ENCODE assay signal across 23 cellular contexts in the genomic region with DNA sequence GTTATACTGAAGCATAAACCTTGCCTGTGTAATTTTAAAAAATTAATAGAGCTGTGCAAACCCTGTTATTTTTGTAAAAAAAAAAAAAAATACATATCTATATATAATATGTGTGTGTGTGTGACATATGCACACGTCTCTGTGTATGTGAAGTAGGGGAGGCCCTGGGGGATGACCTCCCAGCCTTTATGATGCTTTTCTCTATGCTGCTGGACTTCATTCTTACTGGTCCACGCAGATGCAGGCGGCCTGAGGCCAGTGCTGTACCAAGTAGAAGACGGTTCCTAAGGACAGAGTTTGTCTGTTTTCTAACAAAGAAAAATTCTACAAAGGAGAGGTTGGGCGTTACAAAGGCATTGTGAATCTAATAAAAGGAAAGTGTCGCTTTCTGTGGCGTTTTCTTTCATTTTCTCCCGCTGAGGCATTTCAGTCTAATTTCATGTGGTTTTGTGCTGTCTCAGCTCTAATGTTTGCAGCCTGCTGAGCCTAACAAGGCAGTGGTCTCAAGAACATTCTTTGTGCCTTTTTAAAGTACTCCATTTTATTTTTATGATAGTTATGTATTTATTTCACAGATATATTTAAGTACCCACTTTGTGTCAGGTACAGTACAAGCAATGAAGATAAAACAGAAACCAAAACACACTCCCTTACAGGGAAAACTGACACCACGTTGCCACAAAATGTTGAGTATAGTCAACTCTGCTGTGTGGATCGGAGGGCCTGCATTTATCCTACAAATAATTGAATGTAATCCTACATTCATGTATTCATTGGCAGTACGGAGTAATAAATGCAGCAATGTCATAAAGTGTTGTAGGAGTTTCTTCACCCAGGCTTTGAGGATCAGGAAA.
DNase-seq lines count a peak whose midpoint lies in the region; ATAC-seq and TF ChIP-seq lines count a peak whose summit lies in the region.
"Had no signal": no experiment of that assay in that cellular context is flagged by ENCODE, and none has a peak within 500 bp of the region (broad histone marks: within the 10 kb centered on the region; RNA-seq: fewer than 3 reads in every experiment).

No MANE protein-coding gene starts in this region.

- H3K27ac ChIP-seq in KOPT-K1 (ENCODE audit: low read depth, low read length, poor library complexity, severe bottlenecking), result peak overlapping the region; percentile 64
- no peak overlapping the region for H3K27ac ChIP-seq in CD4-positive, alpha-beta T cell (ENCODE audit: low read depth, low read length)
- H3K27ac ChIP-seq: 22Rv1, epithelial cell of prostate, foreskin keratinocyte had no signal

- H3K27ac Mint-ChIP-seq in activated T-helper 17 cell treated with anti-CD3 and anti-CD28 coated beads, Interleukin-2, amount 50 U/mL, for 72 hours, result peak overlapping the region; percentile 51
- H3K27ac Mint-ChIP-seq in immature natural killer cell (peak overlapping the region in 1 of 6 donors; percentile 14), osteocyte (ENCODE audit: unreplicated experiment) (no peak overlapping the region)
- H3K27ac Mint-ChIP-seq in CD4-positive, alpha-beta T cell, result no peak overlapping the region
- H3K27ac Mint-ChIP-seq: dendritic cell treated with granulocyte-macrophage colony-stimulating factor and Interleukin-4, amounts not matched to agents 40 ng/mL and 50 ng/mL, for 4 days; IgD-negative memory B cell; WTC11 had no signal

- intact Hi-C loops in CD4-positive, alpha-beta T cell (cut with DNase I, micrococcal nuclease), result loop anchor here in 1 of 2 experiments (10.0 kb wide), 1 partner anchor 545 kb away; no protein-coding TSS in a partner anchor

- DNase-seq in NCI-H146 (lab: John Stamatoyannopoulos, UW) (peak; percentile 10), NCI-H146 treated with DMSO at 0.1 percent for 48 hours (lab: John Stamatoyannopoulos, UW; ENCODE audit: unreplicated experiment) (no peak), immature natural killer cell (no peak), inferior parietal cortex (ENCODE audit: extremely low spot score) (no peak), osteocyte (ENCODE audit: extremely low spot score, unreplicated experiment) (no peak)
- DNase-seq in CD4-positive, alpha-beta T cell, result no peak
- DNase-seq: AML-193; Calu3; foreskin keratinocyte; hypothalamus; kidney; mammary epithelial cell; NCI-H2171 treated with DMSO at 0.1 percent for 48 hours; NCI-H774; PC-3; stimulated activated CD4-positive, alpha-beta T cell treated with anti-CD3 and anti-CD28 coated beads, Interleukin-2, amount 100 ng/mL, for 24 hours had no signal

- POLR2A ChIA-PET in CD4-positive, alpha-beta T cell (lab: Charles Lee), result no interaction called here

- H3K4me1 Mint-ChIP-seq in activated T-helper 17 cell treated with anti-CD3 and anti-CD28 coated beads, Interleukin-2, amount 50 U/mL, for 72 hours, result no peaks in the 10 kb centered on the region
- H3K4me1 Mint-ChIP-seq in immature natural killer cell, result peaks cover 6 to 11% of the 10 kb centered on the region in 2 donors
- no peaks in the 10 kb centered on the region for H3K4me1 Mint-ChIP-seq in CD4-positive, alpha-beta T cell (ENCODE audit: low read depth)
- H3K4me1 Mint-ChIP-seq in osteocyte (ENCODE audit: unreplicated experiment), result no peaks in the 10 kb centered on the region
- H3K4me1 Mint-ChIP-seq: IgD-negative memory B cell had no signal

- CTCF ChIA-PET in CD4-positive, alpha-beta T cell (lab: Charles Lee), result no interaction called here

- H3K27me3 ChIP-seq in CD4-positive, alpha-beta T cell (ENCODE audit: control insufficient read depth, insufficient read depth, low read length), result no peaks in the 10 kb centered on the region
- H3K27me3 ChIP-seq: foreskin keratinocyte had no signal

- H3K36me3 ChIP-seq in KOPT-K1 (ENCODE audit: insufficient read depth, low read length), result peaks cover 26% of the 10 kb centered on the region

- no peaks in the 10 kb centered on the region for H3K9me3 Mint-ChIP-seq in activated T-helper 17 cell treated with anti-CD3 and anti-CD28 coated beads, Interleukin-2, amount 50 U/mL, for 72 hours
- H3K9me3 Mint-ChIP-seq in immature natural killer cell, result no peaks in the 10 kb centered on the region
- no peaks in the 10 kb centered on the region for H3K9me3 Mint-ChIP-seq in CD4-positive, alpha-beta T cell
- no peaks in the 10 kb centered on the region for H3K9me3 Mint-ChIP-seq in osteocyte (ENCODE audit: unreplicated experiment)
- H3K9me3 Mint-ChIP-seq: dendritic cell treated with granulocyte-macrophage colony-stimulating factor and Interleukin-4, amounts not matched to agents 40 ng/mL and 50 ng/mL, for 4 days; IgD-negative memory B cell; WTC11 had no signal

- no peaks in the 10 kb centered on the region for H3K9me3 ChIP-seq in KOPT-K1 (ENCODE audit: insufficient read depth, low read length, poor library complexity, severe bottlenecking)
- no peaks in the 10 kb centered on the region for H3K9me3 ChIP-seq in CD4-positive, alpha-beta T cell (ENCODE audit: control insufficient read depth, low read length)

- no peak for TF ChIP-seq CTCF in CD4-positive, alpha-beta T cell (IDR thresholded peaks at IDR 0.05)
- no peak for TF ChIP-seq CTCF in osteocyte (IDR thresholded peaks at IDR 0.05)

- no peaks in the 10 kb centered on the region for H3K27me3 Mint-ChIP-seq in activated T-helper 17 cell treated with anti-CD3 and anti-CD28 coated beads, Interleukin-2, amount 50 U/mL, for 72 hours
- peaks cover 0 to 3% (median 2%) of the 10 kb centered on the region in 3 donors for H3K27me3 Mint-ChIP-seq in immature natural killer cell (ENCODE audit: low read depth in 3 of 3)
- no peaks in the 10 kb centered on the region for H3K27me3 Mint-ChIP-seq in CD4-positive, alpha-beta T cell
- H3K27me3 Mint-ChIP-seq in osteocyte (ENCODE audit: unreplicated experiment), result no peaks in the 10 kb centered on the region
- H3K27me3 Mint-ChIP-seq: dendritic cell treated with granulocyte-macrophage colony-stimulating factor and Interleukin-4, amounts not matched to agents 40 ng/mL and 50 ng/mL, for 4 days; IgD-negative memory B cell had no signal

- no peak overlapping the region for H3K4me3 Mint-ChIP-seq in activated T-helper 17 cell treated with anti-CD3 and anti-CD28 coated beads, Interleukin-2, amount 50 U/mL, for 72 hours
- H3K4me3 Mint-ChIP-seq in immature natural killer cell (peak overlapping the region; percentile 66 to 83 (median 74)), osteocyte (ENCODE audit: unreplicated experiment) (no peak overlapping the region)
- H3K4me3 Mint-ChIP-seq in CD4-positive, alpha-beta T cell, result no peak overlapping the region
- H3K4me3 Mint-ChIP-seq: dendritic cell treated with granulocyte-macrophage colony-stimulating factor and Interleukin-4, amounts not matched to agents 40 ng/mL and 50 ng/mL, for 4 days; IgD-negative memory B cell; WTC11 had no signal

- H3K36me3 Mint-ChIP-seq in activated T-helper 17 cell treated with anti-CD3 and anti-CD28 coated beads, Interleukin-2, amount 50 U/mL, for 72 hours (ENCODE audit: low read depth), result peaks cover 93% of the 10 kb centered on the region
- H3K36me3 Mint-ChIP-seq in immature natural killer cell (peaks cover 13 to 40% (median 29%) of the 10 kb centered on the region in 3 donors), osteocyte (ENCODE audit: unreplicated experiment) (peaks cover 50% of the 10 kb centered on the region)
- peaks cover 98% of the 10 kb centered on the region for H3K36me3 Mint-ChIP-seq in CD4-positive, alpha-beta T cell (ENCODE audit: low read depth)

- ATAC-seq in activated T-helper 17 cell treated with anti-CD3 and anti-CD28 coated beads, Interleukin-2, amount 50 U/mL, for 72 hours (replicated peaks), result peak; percentile 42
- ATAC-seq in CD4-positive, alpha-beta T cell (ENCODE audit: poor library complexity), result no peak
- ATAC-seq: foreskin keratinocyte, PC-3, WTC11 had no signal

Comparison
In these comparisons a context has a peak if more than half of its experiments do, and no peak if none do; other contexts are left out.
1. H3K4me3 Mint-ChIP-seq: peak in immature natural killer cell (5 of 5); none in activated T-helper 17 cell treated with anti-CD3 and anti-CD28 coated beads, Interleukin-2, amount 50 U/mL, for 72 hours (single experiment), CD4-positive, alpha-beta T cell (single experiment) and osteocyte (single experiment).